ENCODE assay signal across 8 cellular contexts in the genomic region with DNA sequence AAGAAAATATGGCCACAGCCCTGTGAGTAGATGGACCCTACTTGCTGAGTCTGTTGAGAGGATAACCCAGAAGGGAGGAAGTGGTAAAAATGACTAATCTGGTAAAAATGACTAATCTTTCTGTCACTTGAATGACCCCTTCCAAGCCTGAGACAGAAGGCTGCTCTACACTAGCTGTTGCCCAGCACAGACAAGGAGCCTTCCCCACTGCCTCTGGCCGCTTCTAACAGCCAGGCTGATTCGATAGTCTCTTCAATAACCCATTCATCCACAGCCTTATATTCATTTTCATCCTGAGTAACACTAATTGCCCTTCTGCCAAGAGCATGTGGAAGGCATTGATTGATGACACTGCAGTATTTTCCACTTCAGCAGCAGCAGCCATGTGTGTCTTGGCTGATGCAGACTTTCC. TPM values are rescaled to one million over a fixed set of nuclear protein-coding genes. Genes with fewer than 3 reads are reported as not detected.
DNase-seq lines count a peak whose midpoint lies in the region; ATAC-seq and TF ChIP-seq lines count a peak whose summit lies in the region.

No MANE protein-coding gene starts in this region.

- no peak overlapping the region for H2AFZ ChIP-seq in trophoblast cell (ENCODE audit: insufficient read depth, low read length, poor library complexity)

- H3K9ac ChIP-seq in ES-I3 (ENCODE audit: low read depth, low read length) (peak overlapping the region; percentile 14; the same call in 1 of the 2 replicates), trophoblast cell (ENCODE audit: low read length) (no peak overlapping the region)

- H3K9me3 ChIP-seq in ES-I3 (ENCODE audit: control insufficient read depth, insufficient read depth, low read length) (no peaks in the 10 kb centered on the region), trophoblast cell (ENCODE audit: insufficient read depth, low read depth, low read length) (no peaks in the 10 kb centered on the region)
- H3K9me3 ChIP-seq in CD8-positive, alpha-beta T cell (ENCODE audit: low read length), result no peaks in the 10 kb centered on the region

- no peaks in the 10 kb centered on the region for H3K27me3 ChIP-seq in trophoblast cell (ENCODE audit: insufficient read depth, low read length)
- no peaks in the 10 kb centered on the region for H3K27me3 ChIP-seq in CD8-positive, alpha-beta T cell (ENCODE audit: insufficient read depth, low read length)

- H3K27me3 Mint-ChIP-seq in activated naive CD8-positive, alpha-beta T cell treated with anti-CD3 and anti-CD28 coated beads, Interleukin-2, amount 50 U/mL, for 24 hours, result peaks cover 2% of the 10 kb centered on the region
- H3K27me3 Mint-ChIP-seq in CD8-positive, alpha-beta T cell (ENCODE audit: low read depth), result no peaks in the 10 kb centered on the region
- H3K27me3 Mint-ChIP-seq in activated naive CD4-positive, alpha-beta T cell treated with anti-CD3 and anti-CD28 coated beads, Interleukin-2, amount 10 ng/mL, durations not matched to agents 7 days and 5 days, result peaks cover 4% of the 10 kb centered on the region

- ATAC-seq in GM21381 (IDR thresholded peaks at IDR 0.05; ENCODE audit: unreplicated experiment) (peak; percentile 92), HG03521 (IDR thresholded peaks at IDR 0.05; ENCODE audit: unreplicated experiment) (peak; percentile 86)
- peak; percentile 90 for ATAC-seq in activated naive CD8-positive, alpha-beta T cell treated with anti-CD3 and anti-CD28 coated beads, Interleukin-2, amount 50 U/mL, for 24 hours
- no peak for ATAC-seq in CD8-positive, alpha-beta T cell

- POLR2A ChIA-PET in CD8-positive, alpha-beta T cell (lab: Charles Lee), result no interaction called here

- H3K27ac Mint-ChIP-seq in activated naive CD8-positive, alpha-beta T cell treated with anti-CD3 and anti-CD28 coated beads, Interleukin-2, amount 50 U/mL, for 24 hours, result peak overlapping the region; percentile 50
- H3K27ac Mint-ChIP-seq in CD8-positive, alpha-beta T cell, result no peak overlapping the region
- no peak overlapping the region for H3K27ac Mint-ChIP-seq in activated naive CD4-positive, alpha-beta T cell treated with anti-CD3 and anti-CD28 coated beads, Interleukin-2, amount 10 ng/mL, durations not matched to agents 7 days and 5 days

- H3K4me1 ChIP-seq in ES-I3 (ENCODE audit: insufficient read depth, low read length) (peaks cover 54% of the 10 kb centered on the region), trophoblast cell (ENCODE audit: control insufficient read depth in 1 of 2, insufficient read depth in 2 of 2, low read length in 2 of 2) (peaks cover 0 to 8% of the 10 kb centered on the region in 2 experiments)
- H3K4me1 ChIP-seq in CD8-positive, alpha-beta T cell (ENCODE audit: insufficient read depth, low read length), result no peaks in the 10 kb centered on the region

- no peak overlapping the region for H3K27ac ChIP-seq in trophoblast cell (ENCODE audit: low read depth, low read length)
- H3K27ac ChIP-seq in CD8-positive, alpha-beta T cell (ENCODE audit: low read depth, low read length), result no peak overlapping the region

- no CpG with 5 or more reads among the region's 2 CpGs for WGBS in trophoblast cell (ENCODE audit: extremely low coverage, insufficient coverage, insufficient read length)

- peaks cover 3% of the 10 kb centered on the region for H3K79me1 ChIP-seq in trophoblast cell (ENCODE audit: low read length)

- no peaks in the 10 kb centered on the region for H3K36me3 ChIP-seq in ES-I3 (ENCODE audit: insufficient read depth, low read length)
- no peaks in the 10 kb centered on the region for H3K36me3 ChIP-seq in trophoblast cell (ENCODE audit: control insufficient read depth in 1 of 2, insufficient read depth in 2 of 2, low read length in 2 of 2)
- H3K36me3 ChIP-seq in CD8-positive, alpha-beta T cell (ENCODE audit: insufficient read depth, low read length), result no peaks in the 10 kb centered on the region

- H2BK120ac ChIP-seq in trophoblast cell (ENCODE audit: insufficient read depth, low read length, poor library complexity), result no peak overlapping the region

- H2BK12ac ChIP-seq in trophoblast cell (ENCODE audit: low read length), result no peak overlapping the region

- no peaks in the 10 kb centered on the region for H3K79me2 ChIP-seq in trophoblast cell (ENCODE audit: control insufficient read depth, insufficient read depth, low read length, poor library complexity)

- peak; percentile 3 for DNase-seq in activated naive CD8-positive, alpha-beta T cell treated with anti-CD3 and anti-CD28 coated beads, Interleukin-2, amount 50 U/mL, for 24 hours
- no peak for DNase-seq in trophoblast cell
- no peak for DNase-seq in CD8-positive, alpha-beta T cell
- DNase-seq in activated naive CD4-positive, alpha-beta T cell treated with anti-CD3 and anti-CD28 coated beads, Interleukin-2, amount 10 ng/mL, durations not matched to agents 7 days and 5 days, result no peak
- no peak for DNase-seq in stimulated activated CD4-positive, alpha-beta T cell treated with anti-CD3 and anti-CD28 coated beads, Interleukin-4, amount 100 ng/mL, for 24 hours

- no peak overlapping the region for H3K4ac ChIP-seq in trophoblast cell (ENCODE audit: low read depth, low read length)

- H3K23ac ChIP-seq in trophoblast cell (ENCODE audit: low read length), result no peak overlapping the region

- intact Hi-C loops in CD8-positive, alpha-beta T cell (cut with DNase I, micrococcal nuclease), result no loop called here

- no peaks in the 10 kb centered on the region for H3K36me3 Mint-ChIP-seq in activated naive CD8-positive, alpha-beta T cell treated with anti-CD3 and anti-CD28 coated beads, Interleukin-2, amount 50 U/mL, for 24 hours (ENCODE audit: low read depth)
- no peaks in the 10 kb centered on the region for H3K36me3 Mint-ChIP-seq in CD8-positive, alpha-beta T cell
- H3K36me3 Mint-ChIP-seq in activated naive CD4-positive, alpha-beta T cell treated with anti-CD3 and anti-CD28 coated beads, Interleukin-2, amount 10 ng/mL, durations not matched to agents 7 days and 5 days, result no peaks in the 10 kb centered on the region

- peak overlapping the region; percentile 52 for H2BK5ac ChIP-seq in trophoblast cell (ENCODE audit: low read depth, low read length, poor library complexity)

- H2AK5ac ChIP-seq in trophoblast cell (ENCODE audit: low read length), result no peak overlapping the region

- H3K4me3 ChIP-seq in trophoblast cell (ENCODE audit: low read depth, low read length), result no peak overlapping the region
- no peak overlapping the region for H3K4me3 ChIP-seq in CD8-positive, alpha-beta T cell (ENCODE audit: low read depth, low read length)

- CTCF ChIA-PET in CD8-positive, alpha-beta T cell (lab: Charles Lee), result no interaction called here
- CTCF ChIA-PET in activated naive CD4-positive, alpha-beta T cell treated with anti-CD3 and anti-CD28 coated beads, Interleukin-2, amount 10 ng/mL, durations not matched to agents 7 days and 5 days (lab: Charles Lee), result no interaction called here

- H3K4me2 ChIP-seq in trophoblast cell (ENCODE audit: low read length), result no peak overlapping the region

- H4K12ac ChIP-seq in trophoblast cell (ENCODE audit: low read depth, low read length), result no peak overlapping the region

- TF ChIP-seq CTCF in CD8-positive, alpha-beta T cell (IDR thresholded peaks at IDR 0.05), result no peak

- no peaks in the 10 kb centered on the region for H3K9me3 Mint-ChIP-seq in activated naive CD8-positive, alpha-beta T cell treated with anti-CD3 and anti-CD28 coated beads, Interleukin-2, amount 50 U/mL, for 24 hours
- H3K9me3 Mint-ChIP-seq in CD8-positive, alpha-beta T cell, result no peaks in the 10 kb centered on the region
- H3K9me3 Mint-ChIP-seq in activated naive CD4-positive, alpha-beta T cell treated with anti-CD3 and anti-CD28 coated beads, Interleukin-2, amount 10 ng/mL, durations not matched to agents 7 days and 5 days, result no peaks in the 10 kb centered on the region

- H3K4me3 Mint-ChIP-seq in activated naive CD8-positive, alpha-beta T cell treated with anti-CD3 and anti-CD28 coated beads, Interleukin-2, amount 50 U/mL, for 24 hours, result no peak overlapping the region
- H3K4me3 Mint-ChIP-seq in CD8-positive, alpha-beta T cell, result no peak overlapping the region
- H3K4me3 Mint-ChIP-seq in activated naive CD4-positive, alpha-beta T cell treated with anti-CD3 and anti-CD28 coated beads, Interleukin-2, amount 10 ng/mL, durations not matched to agents 7 days and 5 days, result no peak overlapping the region

- H3K18ac ChIP-seq in trophoblast cell (ENCODE audit: low read length), result no peak overlapping the region

- no peak overlapping the region for H4K8ac ChIP-seq in trophoblast cell (ENCODE audit: low read depth, low read length)

- H4K91ac ChIP-seq in trophoblast cell (ENCODE audit: low read depth, low read length), result no peak overlapping the region

- peaks cover 13% of the 10 kb centered on the region for H3K4me1 Mint-ChIP-seq in activated naive CD8-positive, alpha-beta T cell treated with anti-CD3 and anti-CD28 coated beads, Interleukin-2, amount 50 U/mL, for 24 hours
- no peaks in the 10 kb centered on the region for H3K4me1 Mint-ChIP-seq in CD8-positive, alpha-beta T cell (ENCODE audit: low read depth)
- no peaks in the 10 kb centered on the region for H3K4me1 Mint-ChIP-seq in activated naive CD4-positive, alpha-beta T cell treated with anti-CD3 and anti-CD28 coated beads, Interleukin-2, amount 10 ng/mL, durations not matched to agents 7 days and 5 days

- no peak overlapping the region for H3K14ac ChIP-seq in trophoblast cell (ENCODE audit: low read length)

RNA-seq across cellular contexts. Expression of gene MAGEB17, which starts 18.4 kb away (rescaled TPM):
- polyA plus RNA-seq in trophoblast cell (2013), result 0.03 TPM in 1 of 2 replicates, not detected in the other
- total RNA-seq in CD8-positive, alpha-beta T cell, result not detected
